27 cellular contexts compared by ENCODE assay signal in the genomic region with DNA sequence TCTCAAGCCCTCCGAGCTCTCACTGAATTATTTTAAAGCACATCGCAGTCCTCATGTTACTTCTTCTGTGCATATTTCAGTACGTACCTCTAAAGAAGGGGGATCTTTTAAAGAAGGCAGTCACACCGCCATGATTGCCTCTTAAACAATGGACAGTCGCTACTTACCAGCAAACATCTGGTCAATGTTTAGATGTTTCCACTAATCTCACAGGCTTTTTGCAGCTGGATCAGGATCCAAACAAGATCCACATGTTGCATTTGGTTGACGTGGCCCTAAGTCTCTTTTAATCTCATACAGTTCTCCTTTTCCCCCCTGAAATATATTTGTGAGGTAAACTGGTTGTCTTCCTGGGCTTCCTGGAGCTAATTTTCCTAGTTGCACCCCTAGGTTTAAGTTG. TPM values are rescaled to one million over a fixed set of nuclear protein-coding genes. Genes with fewer than 3 reads are reported as not detected.
DNase-seq lines count a peak whose midpoint lies in the region; ATAC-seq and TF ChIP-seq lines count a peak whose summit lies in the region.
"Had no signal": no experiment of that assay in that cellular context is flagged by ENCODE, and none has a peak within 500 bp of the region (broad histone marks: within the 10 kb centered on the region; RNA-seq: fewer than 3 reads in every experiment).

No MANE protein-coding gene starts in this region.

- peak overlapping the region; percentile 57 for H3K27ac ChIP-seq in A673 (ENCODE audit: low read depth, low read length, poor library complexity, severe bottlenecking)
- H3K27ac ChIP-seq: gastrocnemius medialis had no signal

- H3K4me1 Mint-ChIP-seq in nephron progenitor cell, result peaks cover 32% of the 10 kb centered on the region

- no TSS peak for BruUV-seq in A673 (replicated peaks; lab: Mats Ljungman, UMichigan)

- no peaks in the 10 kb centered on the region for H3K27me3 ChIP-seq in A673 (replicated peaks; ENCODE audit: insufficient read depth, low read depth, low read length, poor library complexity)
- H3K27me3 ChIP-seq in adipocyte (replicated peaks; ENCODE audit: control insufficient read depth, insufficient read depth, low read length), result peaks cover 3% of the 10 kb centered on the region
- H3K27me3 ChIP-seq: gastrocnemius medialis had no signal

- no peaks in the 10 kb centered on the region for H3K27me3 Mint-ChIP-seq in nephron progenitor cell (ENCODE audit: low read depth, poor library complexity)

- H3K4me1 ChIP-seq in A673 (ENCODE audit: insufficient read depth, low read length, poor library complexity, severe bottlenecking) (peaks cover 31% of the 10 kb centered on the region), adipocyte (ENCODE audit: control insufficient read depth, insufficient read depth, low read length) (peaks cover 6% of the 10 kb centered on the region)
- H3K4me1 ChIP-seq: gastrocnemius medialis had no signal

- peaks cover 18% of the 10 kb centered on the region for H3K36me3 Mint-ChIP-seq in nephron progenitor cell (ENCODE audit: low read depth)
- H3K36me3 Mint-ChIP-seq: type B pancreatic cell had no signal

- no peak overlapping the region for H3K4me3 ChIP-seq in A673 (ENCODE audit: low read depth, low read length, poor library complexity, severe bottlenecking)
- no peak overlapping the region for H3K4me3 ChIP-seq in adipocyte (ENCODE audit: low read length)
- H3K4me3 ChIP-seq: gastrocnemius medialis had no signal

- DNase-seq in A673 (ENCODE audit: low spot score) (no peak), adipocyte (ENCODE audit: low read depth) (peak; percentile 56), fibroblast of peridontal ligament (ENCODE audit: extremely low read depth) (peak; percentile 45), nephron progenitor cell (no peak), germinal center (ENCODE audit: low spot score) (no peak), head of caudate nucleus (no peak)
- DNase-seq: 8988T; activated CD4-positive, alpha-beta T cell treated with anti-CD3 and anti-CD28 coated beads for 48 hours; activated naive CD4-positive, alpha-beta T cell treated with anti-CD3 and anti-CD28 coated beads, Interleukin-2, amount 50 U/mL, for 16 hours; DMS79; effector memory CD4-positive, alpha-beta T cell; gastrocnemius medialis; hippocampal formation; NCI-H2107; NCI-H748 treated with DMSO at 0.1 percent for 48 hours; stimulated activated CD4-positive, alpha-beta T cell treated with anti-CD3 and anti-CD28 coated beads, Interleukin-15, amount 100 ng/mL, for 24 hours; stimulated activated CD4-positive, alpha-beta T cell treated with anti-CD3 and anti-CD28 coated beads, Interleukin-4, amount 100 ng/mL, for 4 hours had no signal

- CTCF ChIA-PET in A673 (lab: Charles Lee), result no interaction called here

- ATAC-seq in GM21390 (IDR thresholded peaks at IDR 0.05; ENCODE audit: unreplicated experiment), result no peak
- ATAC-seq in GM18519 (IDR thresholded peaks at IDR 0.05; ENCODE audit: low FRiP score, unreplicated experiment), result no peak
- ATAC-seq: esophagus mucosa, gastrocnemius medialis, HCT116, Panc1 had no signal

- H3K9me3 ChIP-seq in A673 (ENCODE audit: low read depth, low read length, poor library complexity, severe bottlenecking) (no peaks in the 10 kb centered on the region), adipocyte (ENCODE audit: control insufficient read depth, low read length) (no peaks in the 10 kb centered on the region)
- H3K9me3 ChIP-seq: gastrocnemius medialis had no signal

- H3K27ac Mint-ChIP-seq in nephron progenitor cell, result peak overlapping the region; percentile 38
- H3K27ac Mint-ChIP-seq: activated T-helper 2 cell treated with anti-CD3 and anti-CD28 coated beads, Interferon-gamma antibody, Interleukin-2, Interleukin-4, amounts not matched to agents 10 μg/mL and 5 μg/mL and 100 μg/mL, durations not matched to agents 14 hours and 24 hours and 36 hours; T-helper 2 cell treated with Interferon-gamma antibody and Interleukin-4, amounts not matched to agents 5 μg/mL and 100 μg/mL, for 36 hours; type B pancreatic cell had no signal

- no peaks in the 10 kb centered on the region for H3K9me3 Mint-ChIP-seq in nephron progenitor cell
- H3K9me3 Mint-ChIP-seq: activated T-helper 2 cell treated with anti-CD3 and anti-CD28 coated beads, Interferon-gamma antibody, Interleukin-2, Interleukin-4, amounts not matched to agents 10 μg/mL and 5 μg/mL and 100 μg/mL, durations not matched to agents 14 hours and 24 hours and 36 hours; T-helper 2 cell treated with Interferon-gamma antibody and Interleukin-4, amounts not matched to agents 5 μg/mL and 100 μg/mL, for 36 hours; type B pancreatic cell had no signal

- no peak overlapping the region for H3K4me3 Mint-ChIP-seq in nephron progenitor cell
- H3K4me3 Mint-ChIP-seq: T-helper 2 cell treated with Interferon-gamma antibody and Interleukin-4, amounts not matched to agents 5 μg/mL and 100 μg/mL, for 36 hours; type B pancreatic cell had no signal

- no peak overlapping the region for H3K9ac ChIP-seq in adipocyte (ENCODE audit: low read length)

- H3K36me3 ChIP-seq in A673 (ENCODE audit: insufficient read depth, low read length, poor library complexity, severe bottlenecking) (no peaks in the 10 kb centered on the region), adipocyte (ENCODE audit: control insufficient read depth, insufficient read depth, low read length, severe bottlenecking) (no peaks in the 10 kb centered on the region)
- H3K36me3 ChIP-seq: gastrocnemius medialis had no signal

- no peak for TF ChIP-seq CTCF in A673 (conservative IDR thresholded peaks at IDR 0.05; ENCODE audit: low read depth, low read length)
- no peak for TF ChIP-seq CTCF in nephron progenitor cell (IDR thresholded peaks at IDR 0.05)

- intact Hi-C loops in A673 (cut with micrococcal nuclease; ENCODE audit: unreplicated experiment) (loop anchor here (10.0 kb wide), 2 partner anchors 122 to 732 kb away; partner anchors contain the start of gene ADAMTS14), head of caudate nucleus (cut with DNase I) (loop anchor here (5.0 kb wide), 1 partner anchor 325 kb away; no protein-coding TSS in a partner anchor)

- POLR2A ChIA-PET in A673 (lab: Charles Lee; ENCODE audit: low non-redundant PET), result no interaction called here

RNA-seq across cellular contexts. Expression of gene PRF1, which starts 50.0 kb away (rescaled TPM):
- not detected in 2 replicates for total RNA-seq in A673 (2021)
- total RNA-seq: bronchial epithelial cell, pulmonary artery endothelial cell had no signal

Comparison
In these comparisons a context has a peak if more than half of its experiments do, and no peak if none do; other contexts are left out.
1. DNase-seq: peak in adipocyte (single experiment) and fibroblast of peridontal ligament (single experiment); none in A673 (single experiment), nephron progenitor cell (single experiment), germinal center (single experiment) and head of caudate nucleus (0 of 42).